ENCODE assay signal across 29 cellular contexts in genomic region chr11:86122773-86123172, GRCh38. TPM values are rescaled to one million over a fixed set of nuclear protein-coding genes. Genes with fewer than 3 reads are reported as not detected.
A peak's percentile ranks its signal among the peaks of the same experiment; 100 is the strongest.
DNase-seq lines count a peak whose midpoint lies in the region; ATAC-seq, FAIRE-seq and TF ChIP-seq lines count a peak whose summit lies in the region.
"Had no signal": no experiment of that assay in that cellular context is flagged by ENCODE, and none has a peak within 500 bp of the region (broad histone marks: within the 10 kb centered on the region; RNA-seq: fewer than 3 reads in every experiment).

No MANE protein-coding gene starts in this region.

- no peaks in the 10 kb centered on the region for H4K20me1 ChIP-seq in H1 (replicated peaks in 1 of 2; ENCODE audit: control insufficient read depth in 1 of 2, insufficient read depth in 2 of 2, low read length in 2 of 2)

- no peak overlapping the region for H3K18ac ChIP-seq in H1 (ENCODE audit: extremely low read depth, low read length)

- H3K79me1 ChIP-seq in H1 (ENCODE audit: low read depth, low read length): no peaks in the 10 kb centered on the region

- H4K8ac ChIP-seq in H1 (ENCODE audit: extremely low read depth, insufficient read depth, low read length): no peak overlapping the region

- ATAC-seq in gastroesophageal sphincter: no peak
- ATAC-seq: CD8-positive, alpha-beta T cell had no signal

- no peak for FAIRE-seq in H1 (lab: Jason Lieb, UNC)
- FAIRE-seq: GM12892 had no signal

- H3K4me1 ChIP-seq in H1 (replicated peaks in 1 of 4; ENCODE audit: control insufficient read depth in 3 of 4, insufficient read depth in 4 of 4, low read length in 3 of 4) (no peaks in the 10 kb centered on the region), tibial artery (peaks cover 0 to 65% (median 17%) of the 10 kb centered on the region in 4 donors), gastroesophageal sphincter (peaks cover 3 to 41% (median 9%) of the 10 kb centered on the region in 3 donors)
- H3K4me1 ChIP-seq: Peyer's patch had no signal

- no peaks in the 10 kb centered on the region for H3K79me2 ChIP-seq in H1 (ENCODE audit: control insufficient read depth in 1 of 2, insufficient read depth in 2 of 2, low read length in 2 of 2)

- POLR2A ChIA-PET in H1 (lab: Charles Lee; ENCODE audit: partially characterized antibody): no interaction called here

- H3K4ac ChIP-seq in H1 (replicated peaks; ENCODE audit: insufficient read length, low read depth, low read length): no peak overlapping the region

- peaks cover 15% of the 10 kb centered on the region for H3K4me1 Mint-ChIP-seq in T-helper 1 cell treated with Interleukin-12 subunit alpha and Interleukin-12 subunit beta and Interleukin-4 antibody, amounts not matched to agents 30 μg/mL and 1 μg/mL, for 36 hours (ENCODE audit: low read depth)
- H3K4me1 Mint-ChIP-seq: B cell, H9 had no signal

- no peak overlapping the region for H2BK15ac ChIP-seq in H1 (ENCODE audit: low read length)

- no peak for TF ChIP-seq RAD21 in H1 (IDR thresholded peaks at IDR 0.05 in 1 of 2, conservative IDR thresholded peaks at IDR 0.05 in 1 of 2; ENCODE audit: low read depth in 2 of 2, low read length in 2 of 2)

- H3K36me3 ChIP-seq in H1 (ENCODE audit: control insufficient read depth in 2 of 4, insufficient read depth in 4 of 4, low read length in 3 of 4): no peaks in the 10 kb centered on the region
- H3K36me3 ChIP-seq in tibial artery: no peaks in the 10 kb centered on the region
- no peaks in the 10 kb centered on the region for H3K36me3 ChIP-seq in gastroesophageal sphincter
- H3K36me3 ChIP-seq: Peyer's patch had no signal

- no peak overlapping the region for H2BK120ac ChIP-seq in H1 (replicated peaks; ENCODE audit: low read depth, low read length)

- peak overlapping the region; percentile 21 for H3K56ac ChIP-seq in H1 (replicated peaks; ENCODE audit: insufficient read length, low read depth, low read length)

- no peak overlapping the region for H2BK12ac ChIP-seq in H1 (ENCODE audit: low read depth, low read length)

- no peak overlapping the region for H2AK5ac ChIP-seq in H1 (ENCODE audit: low read depth, low read length)

- H2BK20ac ChIP-seq in H1 (ENCODE audit: low read length): no peak overlapping the region

- H4K91ac ChIP-seq in H1 (replicated peaks; ENCODE audit: insufficient read length, low read length): no peak overlapping the region

- no peak overlapping the region for H2BK5ac ChIP-seq in H1 (ENCODE audit: low read depth, low read length)

- H3K23me2 ChIP-seq in H1 (ENCODE audit: low read depth, low read length): no peaks in the 10 kb centered on the region

- TF ChIP-seq POLR2A in H1 (IDR thresholded peaks at IDR 0.05; ENCODE audit: control extremely low read depth in 1 of 2, low read depth in 2 of 2, low read length in 2 of 2) (no peak), gastroesophageal sphincter (IDR thresholded peaks at IDR 0.05) (no peak)

- CTCF ChIA-PET in H1 (lab: Charles Lee; ENCODE audit: partially characterized antibody): interaction anchor here (1.3 kb wide), 1 partner anchor 39 kb away, joined by 3 read pairs; no protein-coding TSS in a partner anchor

- no peak overlapping the region for H2AFZ ChIP-seq in H1 (ENCODE audit: low read length)

- peaks cover 4% of the 10 kb centered on the region for H3K36me3 Mint-ChIP-seq in T-helper 1 cell treated with Interleukin-12 subunit alpha and Interleukin-12 subunit beta and Interleukin-4 antibody, amounts not matched to agents 30 μg/mL and 1 μg/mL, for 36 hours (ENCODE audit: low read depth)
- H3K36me3 Mint-ChIP-seq: CD8-positive, alpha-beta T cell had no signal

- H3K27ac ChIP-seq in H1 (ENCODE audit: low read depth, low read length) (no peak overlapping the region), tibial artery (peak overlapping the region; percentile 28 to 56), gastroesophageal sphincter (peak overlapping the region in 1 of 4 donors; percentile 13)
- H3K27ac ChIP-seq: 22Rv1, C4-2B, Peyer's patch had no signal

- H3K23ac ChIP-seq in H1 (ENCODE audit: insufficient read length): no peak overlapping the region

- TF ChIP-seq EP300 in H1 (IDR thresholded peaks at IDR 0.05; ENCODE audit: borderline replicate concordance in 1 of 2, low read depth in 2 of 2, low read length in 2 of 2): no peak
- TF ChIP-seq EP300 in gastroesophageal sphincter (IDR thresholded peaks at IDR 0.05): no peak

- H3K27me3 ChIP-seq in H1 (replicated peaks in 1 of 4; ENCODE audit: control insufficient read depth in 3 of 4, extremely low read depth in 1 of 4, insufficient read depth in 3 of 4, low read length in 3 of 4): no peaks in the 10 kb centered on the region
- no peaks in the 10 kb centered on the region for H3K27me3 ChIP-seq in tibial artery
- H3K27me3 ChIP-seq in gastroesophageal sphincter: no peaks in the 10 kb centered on the region
- H3K27me3 ChIP-seq: Peyer's patch had no signal

- TF ChIP-seq CTCF in H1 (IDR thresholded peaks at IDR 0.05; ENCODE audit: control extremely low read depth in 1 of 3, insufficient read depth in 1 of 3, low read depth in 1 of 3, low read length in 3 of 3) (no peak), tibial artery (IDR thresholded peaks at IDR 0.05) (no peak), gastroesophageal sphincter (IDR thresholded peaks at IDR 0.05) (no peak)

- DNase-seq in T-helper 1 cell (no peak), OCI-M1 (lab: John Stamatoyannopoulos, UW) (peak; percentile 70), H1 (ENCODE audit: low read depth in 1 of 2, low spot score in 2 of 2) (no peak), tibial artery (no peak), NCI-H1436 treated with DMSO at 0.1 percent for 48 hours (lab: John Stamatoyannopoulos, UW) (no peak), epidermal melanocyte (ENCODE audit: insufficient read length, low spot score) (no peak)
- DNase-seq: CD8-positive, alpha-beta T cell; DMS79 treated with DMSO at 0.1 percent for 48 hours; GF-D8; H9; HFFc6; IMR-90; NCI-H1092; NCI-H1417 treated with DMSO at 0.1 percent for 48 hours; NCI-H187; NCI-H2081 treated with DMSO at 0.1 percent for 48 hours; NCI-H2171; NCI-H226; NCI-H510A; NCI-H69; Peyer's patch; SIG-M5; SK-N-SH had no signal

- H3K4me3 ChIP-seq in H1 (ENCODE audit: extremely low read depth in 1 of 4, insufficient read depth in 2 of 4, low read depth in 3 of 4, low read length in 4 of 4): no peak overlapping the region
- no peak overlapping the region for H3K4me3 ChIP-seq in tibial artery
- no peak overlapping the region for H3K4me3 ChIP-seq in gastroesophageal sphincter
- H3K4me3 ChIP-seq: Peyer's patch had no signal

- WGBS in H1 (ENCODE audit: extremely low coverage in 1 of 2, insufficient coverage in 1 of 2, insufficient read length in 1 of 2, insufficient replicate concordance in 2 of 2, low coverage in 1 of 2, low lambda C conversion rate in 2 of 2, missing lambda C conversion rate in 1 of 2), 2 experiments: 94% methylated on average over 1 of the region's 1 CpG; no CpG with 5 or more reads in 1 of the 2 experiments
- WGBS in gastroesophageal sphincter (ENCODE audit: low coverage in 1 of 2), 2 donors: 100% methylated on average over 1 of the region's 1 CpG

- H3K9me3 ChIP-seq in H1 (ENCODE audit: insufficient read depth in 2 of 2, low read depth in 1 of 2, low read length in 1 of 2): no peaks in the 10 kb centered on the region
- no peaks in the 10 kb centered on the region for H3K9me3 ChIP-seq in tibial artery
- no peaks in the 10 kb centered on the region for H3K9me3 ChIP-seq in gastroesophageal sphincter
- H3K9me3 ChIP-seq: Peyer's patch, SK-N-SH had no signal

- no peaks in the 10 kb centered on the region for H3K9me3 Mint-ChIP-seq in T-helper 1 cell treated with Interleukin-12 subunit alpha and Interleukin-12 subunit beta and Interleukin-4 antibody, amounts not matched to agents 30 μg/mL and 1 μg/mL, for 36 hours
- H3K9me3 Mint-ChIP-seq: CD8-positive, alpha-beta T cell; H9; HFFc6 had no signal

- no peak overlapping the region for H3K14ac ChIP-seq in H1 (ENCODE audit: insufficient read length)

- H3K27me3 Mint-ChIP-seq in T-helper 1 cell treated with Interleukin-12 subunit alpha and Interleukin-12 subunit beta and Interleukin-4 antibody, amounts not matched to agents 30 μg/mL and 1 μg/mL, for 36 hours (ENCODE audit: low read depth): peaks cover 3% of the 10 kb centered on the region
- H3K27me3 Mint-ChIP-seq: B cell had no signal

- intact Hi-C loops in tibial artery (cut with DNase I; ENCODE audit: low total_unique reads): no loop called here

- peak overlapping the region; percentile 33 for H3K27ac Mint-ChIP-seq in T-helper 1 cell treated with Interleukin-12 subunit alpha and Interleukin-12 subunit beta and Interleukin-4 antibody, amounts not matched to agents 30 μg/mL and 1 μg/mL, for 36 hours
- H3K27ac Mint-ChIP-seq: B cell; CD8-positive, alpha-beta T cell; H9; HFFc6 had no signal

- H3K4me3 Mint-ChIP-seq in T-helper 1 cell treated with Interleukin-12 subunit alpha and Interleukin-12 subunit beta and Interleukin-4 antibody, amounts not matched to agents 30 μg/mL and 1 μg/mL, for 36 hours: no peak overlapping the region
- H3K4me3 Mint-ChIP-seq: B cell; CD8-positive, alpha-beta T cell; H9; HFFc6 had no signal

- no peak overlapping the region for H3K4me2 ChIP-seq in H1 (ENCODE audit: insufficient read depth in 1 of 2, low read depth in 2 of 2, low read length in 2 of 2)
- H3K4me2 ChIP-seq: SK-N-SH had no signal

- no peak overlapping the region for H3K9ac ChIP-seq in H1 (replicated peaks in 1 of 4; ENCODE audit: extremely low read depth in 1 of 4, low read depth in 3 of 4, low read length in 3 of 4)
- H3K9ac ChIP-seq: SK-N-SH had no signal

- H4K5ac ChIP-seq in H1 (ENCODE audit: insufficient read length, low read depth, low read length): no peak overlapping the region

TF ChIP-seq in H1, 55 proteins besides CTCF, POLR2A, EP300 and RAD21 (continues in another document):
- TF ChIP-seq CREB1 (IDR thresholded peaks at IDR 0.05) (no peak), POU5F1 (IDR thresholded peaks at IDR 0.05; ENCODE audit: low read depth, low read length) (no peak)

RNA-seq across cellular contexts. Expression of gene PICALM, which starts 53.9 kb away (rescaled TPM):
- total RNA-seq in H1 (2021; fragmentation: NEBNext Ultra II Directional; extraction: Animal tissue kit (Norgen Biotek cat#: 25700)): 63.5 and 69.4 TPM in 2 replicates
- 49.7 and 71.3 TPM in 2 replicates for polyA plus RNA-seq in H1 (2011; rRNA removed)
- polyA plus RNA-seq in H1 (2011; cell fraction: cytosol; rRNA removed): 64.2 TPM
- 52.6 TPM for polyA plus RNA-seq in H1 (2011; cell fraction: nucleus; rRNA removed)
- polyA plus RNA-seq in H1 (2012, experiment 1 of 2): 36.4 to 49.3 TPM (median 46.6 TPM) in 4 replicates
- 5.0 TPM for polyA plus RNA-seq in H1 (2012, experiment 2 of 2)
- 45.6 TPM for polyA plus RNA-seq in H1 (2013, experiment 1 of 2)
- 45.0 TPM for polyA plus RNA-seq in H1 (2013, experiment 2 of 2)
- polyA minus RNA-seq in H1 (2011; rRNA and poly(A)+ RNA removed): 170 and 203 TPM in 2 replicates
- polyA minus RNA-seq in H1 (2011; cell fraction: cytosol; rRNA and poly(A)+ RNA removed): 87.3 TPM
- polyA minus RNA-seq in H1 (2011; cell fraction: nucleus; rRNA and poly(A)+ RNA removed): 168 TPM
- total RNA-seq in gastroesophageal sphincter: 100 to 1,000 TPM; 237 to 286 (median 263) TPM
